20 cellular contexts compared by ENCODE assay signal in the genomic region with DNA sequence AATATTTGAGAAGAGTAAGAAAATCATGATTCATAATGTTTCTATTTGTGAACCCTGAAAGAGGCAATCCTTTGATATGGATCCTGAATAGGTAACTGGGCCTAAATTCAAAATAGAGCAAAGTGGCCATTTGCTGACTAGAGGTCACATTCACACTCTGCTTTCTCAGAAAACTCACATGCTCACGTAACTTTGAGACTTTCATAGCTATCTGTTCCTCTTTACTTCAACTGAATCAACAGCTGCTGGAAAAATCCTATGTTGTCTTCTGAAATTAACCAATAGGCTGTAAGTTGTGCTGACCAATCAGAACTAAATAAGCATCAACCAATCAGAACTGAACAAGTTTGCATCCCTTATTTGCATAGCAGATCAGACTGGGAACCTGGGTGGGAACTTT.
"Had no signal": no experiment of that assay in that cellular context is flagged by ENCODE, and none has a peak within 500 bp of the region (broad histone marks: within the 10 kb centered on the region; RNA-seq: fewer than 3 reads in every experiment).

No MANE protein-coding gene starts in this region.

- H3K9me3 ChIP-seq: esophagus muscularis mucosa, gastroesophageal sphincter, heart right ventricle, left ventricle myocardium inferior, mucosa of descending colon, ovary, psoas muscle, tibial artery had no signal

- H3K4me1 ChIP-seq: esophagus muscularis mucosa, gastroesophageal sphincter, left ventricle myocardium inferior, neural progenitor cell, tibial artery had no signal

- H3K27ac ChIP-seq: esophagus muscularis mucosa, gastroesophageal sphincter, heart right ventricle, left ventricle myocardium inferior, neural progenitor cell, ovary, psoas muscle, tibial artery had no signal

- H3K36me3 ChIP-seq: esophagus muscularis mucosa, gastroesophageal sphincter, heart right ventricle, left ventricle myocardium inferior, neural progenitor cell, ovary, tibial artery had no signal

- H3K4me3 ChIP-seq: esophagus muscularis mucosa, gastroesophageal sphincter, heart right ventricle, left ventricle myocardium inferior, mucosa of descending colon, neural progenitor cell, ovary, psoas muscle, tibial artery had no signal

- DNase-seq: activated CD4-positive, alpha-beta T cell treated with anti-CD3 and anti-CD28 coated beads, Interleukin-2, amount 50 U/mL, for 1 hour; activated CD4-positive, CD25-positive, alpha-beta regulatory T cell treated with anti-CD3 and anti-CD28 coated beads, Interleukin-2, amount 50 U/mL, for 72 hours; activated gamma-delta T cell treated with Interleukin-2 at 50 U/mL for 16 hours; activated T-cell treated with anti-CD3 and anti-CD28 coated beads, Interleukin-2, amount 50 U/mL, for 72 hours; effector CD8-positive, alpha-beta T cell; heart right ventricle; immature natural killer cell; kidney glomerular epithelial cell; left ventricle myocardium inferior; mucosa of descending colon; naive thymus-derived CD4-positive, alpha-beta T cell; ovary; psoas muscle; right cardiac atrium; stimulated activated CD4-positive, alpha-beta T cell treated with anti-CD3 and anti-CD28 coated beads, Interleukin-2, amount 100 ng/mL, for 24 hours; stimulated activated naive CD4-positive, alpha-beta T cell treated with Interleukin-2 at 50 U/mL for 16 hours; tibial artery had no signal

- H3K27me3 ChIP-seq: esophagus muscularis mucosa, gastroesophageal sphincter, heart right ventricle, neural progenitor cell, ovary, tibial artery had no signal
